ENCODE assay signal across 9 cellular contexts in the genomic region with DNA sequence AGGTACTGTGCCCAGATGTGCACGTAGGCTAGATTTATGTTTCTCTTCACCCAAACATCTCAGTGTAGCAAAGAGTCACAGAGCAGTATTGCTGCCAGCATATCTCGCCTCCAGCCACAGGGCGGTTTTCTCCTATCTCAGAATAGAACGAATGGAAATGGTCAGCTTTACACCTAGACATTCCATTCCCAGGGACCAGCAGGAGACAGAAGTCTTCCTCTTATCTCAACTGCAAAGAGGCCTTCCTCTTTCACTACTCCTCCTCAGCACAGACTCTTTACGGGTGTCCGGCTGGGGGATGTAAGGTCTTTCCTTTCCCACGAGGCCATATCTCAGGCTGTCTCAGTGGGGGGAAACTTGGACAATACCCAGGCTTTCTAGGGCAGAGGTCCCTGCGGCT. TPM values are rescaled to one million over a fixed set of nuclear protein-coding genes. Genes with fewer than 3 reads are reported as not detected.
DNase-seq lines count a peak whose midpoint lies in the region; ATAC-seq and TF ChIP-seq lines count a peak whose summit lies in the region.
"Not testable (repeated sequence)": the region's sequence is repeated elsewhere in the genome, so short reads cannot be mapped to it uniquely, and the experiment has no call there.
"Had no signal": no experiment of that assay in that cellular context is flagged by ENCODE, and none has a peak within 500 bp of the region (broad histone marks: within the 10 kb centered on the region; RNA-seq: fewer than 3 reads in every experiment).

No MANE protein-coding gene starts in this region.

- not testable (repeated sequence) for H3K4ac ChIP-seq in H9 (ENCODE audit: low read depth, low read length)

- H2BK120ac ChIP-seq in H9 (ENCODE audit: low read depth, low read length, poor library complexity, severe bottlenecking) = not testable (repeated sequence)

- H4K8ac ChIP-seq in H9 (replicated peaks; ENCODE audit: insufficient read length, low read depth, low read length) = not testable (repeated sequence)

- peak overlapping the region in 2 of 3 experiments; percentile 15 to 89; a peak in 4 of 7 replicates for H3K27ac Mint-ChIP-seq in H9
- H3K27ac Mint-ChIP-seq in naive thymus-derived CD4-positive, alpha-beta T cell = peak overlapping the region; percentile 22 to 96 (median 88)

- H4K5ac ChIP-seq in H9 (ENCODE audit: insufficient read length, low read depth, low read length) = not testable (repeated sequence)

- H3K14ac ChIP-seq in H9 (ENCODE audit: insufficient read depth, low read length) = not testable (repeated sequence)

- H2BK5ac ChIP-seq in H9 (ENCODE audit: insufficient read length, low read length) = not testable (repeated sequence)

- H3K9me3 Mint-ChIP-seq in H9 = not testable (repeated sequence)
- peaks cover 18% of the 10 kb centered on the region for H3K9me3 Mint-ChIP-seq in activated T-cell treated with anti-CD3 and anti-CD28 coated beads, Interleukin-2, amount 50 U/mL, for 4 hours
- H3K9me3 Mint-ChIP-seq in naive thymus-derived CD4-positive, alpha-beta T cell = peaks cover 4 to 64% (median 28%) of the 10 kb centered on the region in 11 donors

- BruUV-seq in A673 (replicated peaks; lab: Mats Ljungman, UMichigan) = TSS peak; percentile 45

- not testable (repeated sequence) for H2BK20ac ChIP-seq in H9 (ENCODE audit: low read depth, low read length, poor library complexity, severe bottlenecking)

- H3K9me3 ChIP-seq in A673 (ENCODE audit: low read depth, low read length, poor library complexity, severe bottlenecking); H9 (ENCODE audit: control insufficient read depth, low read depth, low read length); SJCRH30 (replicated peaks); left ventricle myocardium inferior (replicated peaks); skeletal muscle satellite cell (replicated peaks; ENCODE audit: low read length): not testable (repeated sequence)
- peaks cover 0 to 22% (median 0%) of the 10 kb centered on the region in 3 experiments for H3K9me3 ChIP-seq in naive thymus-derived CD4-positive, alpha-beta T cell (ENCODE audit: control insufficient read depth in 2 of 3, low read length in 3 of 3)

- H3K4me3 ChIP-seq in A673 (ENCODE audit: low read depth, low read length, poor library complexity, severe bottlenecking) = peak overlapping the region; percentile 81
- peak overlapping the region; percentile 98 for H3K4me3 ChIP-seq in SJCRH30
- H3K4me3 ChIP-seq in coronary artery = peak overlapping the region; percentile 78
- H3K4me3 ChIP-seq in left ventricle myocardium inferior = peak overlapping the region; percentile 79
- H3K4me3 ChIP-seq in naive thymus-derived CD4-positive, alpha-beta T cell (ENCODE audit: low read length); skeletal muscle satellite cell (ENCODE audit: low read length): not testable (repeated sequence)

- not testable (repeated sequence) for H3K23ac ChIP-seq in H9 (ENCODE audit: insufficient read length, low read depth, low read length)

- H2AFZ ChIP-seq in H9 (ENCODE audit: low read length) = not testable (repeated sequence)

- peak overlapping the region; percentile 96 to 99 for H3K4me3 Mint-ChIP-seq in H9
- H3K4me3 Mint-ChIP-seq in activated T-cell treated with anti-CD3 and anti-CD28 coated beads, Interleukin-2, amount 50 U/mL, for 4 hours = peak overlapping the region; percentile 90
- H3K4me3 Mint-ChIP-seq in naive thymus-derived CD4-positive, alpha-beta T cell = peak overlapping the region; percentile 88 to 96 (median 94)

- not testable (repeated sequence) for H4K91ac ChIP-seq in H9 (ENCODE audit: insufficient read length, low read depth, low read length)

- no CpG with 5 or more reads among the region's 8 CpGs for WGBS in H9 (ENCODE audit: extremely low coverage, insufficient read length, low lambda C conversion rate)

- not testable (repeated sequence) for H3K27me3 ChIP-seq in A673 (replicated peaks; ENCODE audit: insufficient read depth, low read depth, low read length, poor library complexity); H9 (ENCODE audit: insufficient read depth, low read length); SJCRH30; naive thymus-derived CD4-positive, alpha-beta T cell (ENCODE audit: control insufficient read depth in 2 of 2, insufficient read depth in 2 of 2, low read length in 2 of 2); skeletal muscle satellite cell (ENCODE audit: control insufficient read depth, insufficient read depth, low read length)
- peaks cover 19% of the 10 kb centered on the region for H3K27me3 ChIP-seq in left ventricle myocardium inferior (ENCODE audit: low read depth)

- H3K4me1 ChIP-seq in A673 (ENCODE audit: insufficient read depth, low read length, poor library complexity, severe bottlenecking); H9 (ENCODE audit: insufficient read depth, low read length); SJCRH30; naive thymus-derived CD4-positive, alpha-beta T cell (ENCODE audit: control insufficient read depth in 2 of 2, insufficient read depth in 2 of 2, low read length in 2 of 2); skeletal muscle satellite cell (ENCODE audit: control insufficient read depth, insufficient read depth, low read length): not testable (repeated sequence)
- H3K4me1 ChIP-seq in left ventricle myocardium inferior = peaks cover 27% of the 10 kb centered on the region

- not testable (repeated sequence) for H3K79me1 ChIP-seq in H9 (ENCODE audit: insufficient read depth, low read depth, low read length, poor library complexity, severe bottlenecking)

- H2BK15ac ChIP-seq in H9 (ENCODE audit: low read depth, low read length) = not testable (repeated sequence)

- peaks cover 5 to 17% (median 15%) of the 10 kb centered on the region in 3 experiments for H3K36me3 Mint-ChIP-seq in H9 (ENCODE audit: insufficient read depth in 1 of 3, low read depth in 3 of 3)
- peaks cover 25% of the 10 kb centered on the region for H3K36me3 Mint-ChIP-seq in activated T-cell treated with anti-CD3 and anti-CD28 coated beads, Interleukin-2, amount 50 U/mL, for 4 hours (ENCODE audit: insufficient read depth)
- peaks cover 12 to 45% (median 42%) of the 10 kb centered on the region in 5 donors for H3K36me3 Mint-ChIP-seq in naive thymus-derived CD4-positive, alpha-beta T cell

- ATAC-seq in activated T-cell treated with anti-CD3 and anti-CD28 coated beads, Interleukin-2, amount 50 U/mL, for 4 hours; naive thymus-derived CD4-positive, alpha-beta T cell: not testable (repeated sequence)

- peak overlapping the region; percentile 58 for H3K9ac ChIP-seq in H9 (ENCODE audit: extremely low read depth, insufficient read length, low read length)
- H3K9ac ChIP-seq in skeletal muscle satellite cell (ENCODE audit: low read depth, low read length) = not testable (repeated sequence)

- peaks cover 33 to 40% of the 10 kb centered on the region in 2 experiments for H3K4me1 Mint-ChIP-seq in H9
- H3K4me1 Mint-ChIP-seq in activated T-cell treated with anti-CD3 and anti-CD28 coated beads, Interleukin-2, amount 50 U/mL, for 4 hours (ENCODE audit: low read depth) = peaks cover 25% of the 10 kb centered on the region
- peaks cover 20 to 45% (median 27%) of the 10 kb centered on the region in 7 donors for H3K4me1 Mint-ChIP-seq in naive thymus-derived CD4-positive, alpha-beta T cell

- CTCF ChIA-PET in A673 (lab: Charles Lee); naive thymus-derived CD4-positive, alpha-beta T cell (lab: Charles Lee): not testable (repeated sequence)

- H4K20me1 ChIP-seq in H9 (ENCODE audit: control insufficient read depth, insufficient read depth, insufficient read length) = not testable (repeated sequence)

- POLR2A ChIA-PET in A673 (lab: Charles Lee; ENCODE audit: low non-redundant PET); naive thymus-derived CD4-positive, alpha-beta T cell (lab: Charles Lee): not testable (repeated sequence)

- intact Hi-C loops in A673 (cut with micrococcal nuclease; ENCODE audit: unreplicated experiment) = loop anchor here (2.0 kb wide), 1 partner anchor 72 kb away; no protein-coding TSS in a partner anchor
- intact Hi-C loops in left ventricle myocardium inferior (cut with micrococcal nuclease) = not testable (repeated sequence)
- intact Hi-C loops in naive thymus-derived CD4-positive, alpha-beta T cell (cut with micrococcal nuclease) = loop anchor here in 1 of 2 donors (5.0 kb wide), 1 partner anchor 311 kb away; a partner anchor contains a TSS

- not testable (repeated sequence) for H3K79me2 ChIP-seq in H9 (ENCODE audit: insufficient read depth, low read length)

- not testable (repeated sequence) for H2BK12ac ChIP-seq in H9 (ENCODE audit: insufficient read length, low read depth, low read length)

- H3K56ac ChIP-seq in H9 (ENCODE audit: insufficient read length, low read depth, low read length) = not testable (repeated sequence)

- not testable (repeated sequence) for DNase-seq in A673 (ENCODE audit: low spot score); H9; SJCRH30; activated T-cell treated with anti-CD3 and anti-CD28 coated beads, Interleukin-2, amount 50 U/mL, for 4 hours; coronary artery (ENCODE audit: low spot score); left ventricle myocardium inferior; naive thymus-derived CD4-positive, alpha-beta T cell

- H3K23me2 ChIP-seq in H9 (ENCODE audit: insufficient read length, low read depth, low read length, poor library complexity, severe bottlenecking) = not testable (repeated sequence)

- H3T11ph ChIP-seq in H9 (ENCODE audit: low read length) = not testable (repeated sequence)

- not testable (repeated sequence) for H3K18ac ChIP-seq in H9 (ENCODE audit: insufficient read length, low read depth, low read length)

- peak overlapping the region; percentile 88 for H3K4me2 ChIP-seq in H9 (ENCODE audit: insufficient read depth, insufficient read length, low read length)
- H3K4me2 ChIP-seq in skeletal muscle satellite cell (ENCODE audit: low read length) = peak overlapping the region; percentile 81

- TF ChIP-seq CTCF in A673 (conservative IDR thresholded peaks at IDR 0.05; ENCODE audit: low read depth, low read length); H9 (conservative IDR thresholded peaks at IDR 0.05); coronary artery (IDR thresholded peaks at IDR 0.05); left ventricle myocardium inferior (IDR thresholded peaks at IDR 0.05; ENCODE audit: borderline replicate concordance): not testable (repeated sequence)

- not testable (repeated sequence) for H3K36me3 ChIP-seq in A673 (ENCODE audit: insufficient read depth, low read length, poor library complexity, severe bottlenecking); SJCRH30; left ventricle myocardium inferior; skeletal muscle satellite cell (ENCODE audit: insufficient read depth, low read length)
- peaks cover 0 to 12% (median 3%) of the 10 kb centered on the region in 3 experiments for H3K36me3 ChIP-seq in naive thymus-derived CD4-positive, alpha-beta T cell (ENCODE audit: control insufficient read depth in 2 of 3, insufficient read depth in 3 of 3, low read length in 3 of 3)

- H3K27ac ChIP-seq in A673 (ENCODE audit: low read depth, low read length, poor library complexity, severe bottlenecking); H9 (ENCODE audit: insufficient read length, low read depth, low read length); SJCRH30; coronary artery; left ventricle myocardium inferior (replicated peaks); naive thymus-derived CD4-positive, alpha-beta T cell (ENCODE audit: low read depth, low read length): not testable (repeated sequence)

- H3K27me3 Mint-ChIP-seq in H9 (ENCODE audit: low read depth); activated T-cell treated with anti-CD3 and anti-CD28 coated beads, Interleukin-2, amount 50 U/mL, for 4 hours (ENCODE audit: low read depth): not testable (repeated sequence)
- H3K27me3 Mint-ChIP-seq in naive thymus-derived CD4-positive, alpha-beta T cell = peaks cover 0 to 15% (median 5%) of the 10 kb centered on the region in 5 donors

- not testable (repeated sequence) for H2AK5ac ChIP-seq in H9 (ENCODE audit: insufficient read length, low read length)

RNA-seq across cellular contexts. Expression of a gene that starts 1.1 kb away (rescaled TPM):
- 5.6 and 8.0 TPM in 2 replicates for total RNA-seq in A673 (2021)
- total RNA-seq in H9 (2021) = 17.3 TPM in 2 replicates
- total RNA-seq in SJCRH30 (2014; rRNA removed; shearing (Covaris generic)) = 7.3 and 9.2 TPM in 2 replicates
- 1 to 10 TPM; 3.4 to 5.5 (median 4.6) TPM for total RNA-seq in activated T-cell treated with anti-CD3 and anti-CD28 coated beads, Interleukin-2, amount 50 U/mL, for 4 hours
- 1.8 TPM for total RNA-seq in left ventricle myocardium inferior
- 10 to 100 TPM in 1 of 5 experiments, 1 to 10 TPM in 4; 2.5 to 11.2 (median 4.6) TPM for total RNA-seq in naive thymus-derived CD4-positive, alpha-beta T cell
- 1 to 10 TPM; 3.9 to 7.0 TPM for polyA plus RNA-seq in naive thymus-derived CD4-positive, alpha-beta T cell
- 2.8 TPM in 2 replicates for total RNA-seq in skeletal muscle satellite cell (2012; rRNA removed)
- total RNA-seq: Calu3 had no signal

RNA-seq across cellular contexts. Expression of a gene that starts 36.8 kb away (rescaled TPM):
- total RNA-seq in A673 (2021) = 12.0 and 13.1 TPM in 2 replicates
- 32.7 and 33.8 TPM in 2 replicates for total RNA-seq in H9 (2021)
- 15.7 and 15.8 TPM in 2 replicates for total RNA-seq in SJCRH30 (2014; rRNA removed; shearing (Covaris generic))
- total RNA-seq in activated T-cell treated with anti-CD3 and anti-CD28 coated beads, Interleukin-2, amount 50 U/mL, for 4 hours = 1 to 10 TPM; 7.8 to 9.0 (median 8.4) TPM
- total RNA-seq in left ventricle myocardium inferior = 3.3 TPM
- 10 to 100 TPM in 3 of 5 experiments, 1 to 10 TPM in 2; 8.0 to 18.8 (median 13.1) TPM for total RNA-seq in naive thymus-derived CD4-positive, alpha-beta T cell
- polyA plus RNA-seq in naive thymus-derived CD4-positive, alpha-beta T cell = 10 to 100 TPM; 12.6 to 13.9 TPM
- 9.2 and 13.4 TPM in 2 replicates for total RNA-seq in skeletal muscle satellite cell (2012; rRNA removed)
